Comparison of ENCODE assay signal across 13 cellular contexts in the genomic region with DNA sequence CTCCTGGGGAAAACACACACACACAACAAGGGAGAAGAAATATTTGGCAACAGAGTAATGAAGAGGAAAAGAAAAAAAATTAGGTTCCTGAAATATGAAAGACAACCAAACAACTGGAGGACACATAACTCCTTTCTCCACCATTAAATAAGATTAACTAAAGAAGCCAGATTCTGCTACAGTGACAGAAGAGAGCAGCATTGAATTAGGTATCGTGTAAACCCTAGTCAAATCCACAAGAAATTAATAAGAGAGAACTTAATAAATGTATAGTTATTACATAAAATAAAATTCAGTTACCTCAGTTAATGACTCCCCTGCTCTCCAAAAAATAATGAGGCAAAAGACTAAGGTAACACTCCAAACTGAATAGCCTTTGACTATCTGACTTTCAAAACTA.
DNase-seq lines count a peak whose midpoint lies in the region; ATAC-seq and TF ChIP-seq lines count a peak whose summit lies in the region.
"Had no signal": no experiment of that assay in that cellular context is flagged by ENCODE, and none has a peak within 500 bp of the region (broad histone marks: within the 10 kb centered on the region; RNA-seq: fewer than 3 reads in every experiment).

No MANE protein-coding gene starts in this region.

- H3K27ac ChIP-seq in left ventricle myocardium inferior (replicated peaks) (no peak overlapping the region), Panc1 (ENCODE audit: low read length) (no peak overlapping the region), caudate nucleus (ENCODE audit: low read depth, low read length) (no peak overlapping the region)

- ATAC-seq in Panc1: no peak
- no peak for ATAC-seq in HG03159 (IDR thresholded peaks at IDR 0.05; ENCODE audit: unreplicated experiment)
- no peak for ATAC-seq in HG02610 (IDR thresholded peaks at IDR 0.05; ENCODE audit: unreplicated experiment)
- ATAC-seq: activated CD4-positive, alpha-beta T cell treated with anti-CD3 and anti-CD28 coated beads for 36 hours had no signal

- intact Hi-C loops in left ventricle myocardium inferior (cut with micrococcal nuclease) (loop anchor here (10.0 kb wide), 1 partner anchor 450 kb away; no protein-coding TSS in a partner anchor), cardiac septum (cut with DNase I) (loop anchor here (5.0 to 10.0 kb wide), 2 partner anchors 310 to 448 kb away; a partner anchor contains a TSS), Panc1 (cut with micrococcal nuclease; ENCODE audit: unreplicated experiment) (loop anchor here (10.0 kb wide), 1 partner anchor 450 kb away; no protein-coding TSS in a partner anchor)

- no peaks in the 10 kb centered on the region for H3K4me1 ChIP-seq in left ventricle myocardium inferior
- no peaks in the 10 kb centered on the region for H3K4me1 ChIP-seq in Panc1 (ENCODE audit: control insufficient read depth, insufficient read depth, low read length)
- H3K4me1 ChIP-seq: HAP-1 had no signal

- peaks cover 42% of the 10 kb centered on the region for H3K9me3 ChIP-seq in left ventricle myocardium inferior (replicated peaks)
- 0 out of 2 replicates have a peak, but pooled peaks cover 4% of the 10 kb centered on the region for H3K9me3 ChIP-seq in Panc1 (ENCODE audit: control insufficient read depth, insufficient read depth, low read depth, low read length)
- H3K9me3 ChIP-seq: HAP-1 had no signal

- TF ChIP-seq CTCF in left ventricle myocardium inferior (IDR thresholded peaks at IDR 0.05; ENCODE audit: borderline replicate concordance): peak; percentile 62
- TF ChIP-seq CTCF in Panc1 (IDR thresholded peaks at IDR 0.05): peak; percentile 48; the same call in 1 of the 2 replicates
- peak; percentile 54 for TF ChIP-seq CTCF in fibroblast of mammary gland (conservative IDR thresholded peaks at IDR 0.05; ENCODE audit: control insufficient read depth, insufficient read depth, low read depth, low read length)
- TF ChIP-seq CTCF in GM20000 (IDR thresholded peaks at IDR 0.05; ENCODE audit: extremely low read depth, missing control alignments): no peak

- in situ Hi-C loops in Panc1 (cut with HindIII; ENCODE audit: low pct_unique_long_range_greater_than_20kb, low sequenced_read_pairs): no loop called here

- POLR2A ChIA-PET in Panc1 (lab: Charles Lee): no interaction called here

- H3K36me3 ChIP-seq in left ventricle myocardium inferior (peaks cover 4% of the 10 kb centered on the region), Panc1 (ENCODE audit: control insufficient read depth, insufficient read depth, low read length) (no peaks in the 10 kb centered on the region)
- H3K36me3 ChIP-seq: HAP-1 had no signal

- BruUV-seq in Panc1 (replicated peaks; lab: Mats Ljungman, UMichigan): no TSS peak

- no peaks in the 10 kb centered on the region for H3K27me3 ChIP-seq in left ventricle myocardium inferior (ENCODE audit: low read depth)
- no peaks in the 10 kb centered on the region for H3K27me3 ChIP-seq in Panc1 (ENCODE audit: control insufficient read depth, insufficient read depth, low read length)

- CTCF ChIA-PET in Panc1 (lab: Charles Lee): no interaction called here

- DNase-seq in left ventricle myocardium inferior: no peak
- DNase-seq in cardiac septum (ENCODE audit: low spot score): no peak
- peak; percentile 17 for DNase-seq in Panc1 (ENCODE audit: low read depth, low spot score)
- DNase-seq in fibroblast of mammary gland (ENCODE audit: low read depth): peak; percentile 75
- no peak for DNase-seq in caudate nucleus (lab: John Stamatoyannopoulos, UW)
- DNase-seq in GM20000 (ENCODE audit: low spot score): no peak
- DNase-seq: activated CD4-positive, alpha-beta T cell treated with anti-CD3 and anti-CD28 coated beads for 36 hours; GDM1; NCI-H1417 treated with DMSO at 0.1 percent for 48 hours; retina had no signal

- H3K4me3 ChIP-seq in left ventricle myocardium inferior (no peak overlapping the region), Panc1 (ENCODE audit: low read depth in 2 of 2, low read length in 2 of 2) (no peak overlapping the region), fibroblast of mammary gland (ENCODE audit: control insufficient read depth, low read depth, low read length) (no peak overlapping the region)
- H3K4me3 ChIP-seq: HAP-1 had no signal

Comparison
In these comparisons a context has a peak if more than half of its experiments do, and no peak if none do; other contexts are left out.
1. DNase-seq: peak in Panc1 (single experiment) and fibroblast of mammary gland (single experiment); none in left ventricle myocardium inferior (single experiment), cardiac septum (single experiment), caudate nucleus (0 of 61) and GM20000 (single experiment).